In the genomic region with DNA sequence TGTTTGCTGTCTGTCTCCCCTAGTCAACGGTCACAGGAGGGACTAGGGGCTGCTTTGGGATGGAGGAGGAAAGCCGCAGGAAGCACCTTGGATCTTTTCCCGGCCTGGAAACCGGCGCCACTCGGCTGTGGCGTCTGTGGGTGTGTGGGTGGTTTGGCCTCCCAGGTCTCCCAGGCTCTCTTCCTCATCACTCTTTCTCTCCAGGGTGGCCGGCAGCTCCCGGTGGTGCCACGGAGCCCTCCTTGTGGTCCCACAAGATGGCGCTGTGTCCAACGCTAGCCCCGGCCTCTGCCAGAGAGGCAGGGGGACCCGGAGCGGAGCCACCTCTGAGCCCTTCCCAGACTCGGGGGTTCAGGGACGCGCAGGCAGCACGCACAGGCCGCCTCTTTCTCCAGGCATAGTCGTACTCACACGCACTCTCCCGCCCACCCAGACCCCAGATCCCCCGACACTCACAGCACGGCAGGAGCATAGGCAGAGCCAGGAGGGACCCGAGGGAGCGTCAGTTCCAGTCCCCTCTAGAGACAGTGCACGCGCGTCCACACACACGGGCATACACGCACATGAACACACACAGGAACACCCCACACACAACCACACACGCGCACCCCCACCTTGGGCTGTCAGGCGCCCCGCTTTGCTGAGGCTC, we compare ENCODE assay signal across 8 cellular contexts. TPM values are rescaled to one million over a fixed set of nuclear protein-coding genes. Genes with fewer than 3 reads are reported as not detected.
A peak's percentile ranks its signal among the peaks of the same experiment; 100 is the strongest.
DNase-seq lines count a peak whose midpoint lies in the region; ATAC-seq and TF ChIP-seq lines count a peak whose summit lies in the region.

No MANE protein-coding gene starts in this region.

- H3K27me3 ChIP-seq in liver (ENCODE audit: control insufficient read depth in 4 of 4, insufficient read depth in 4 of 4, low read length in 3 of 4): no peaks in the 10 kb centered on the region

- H3K4me1 ChIP-seq in liver (ENCODE audit: control insufficient read depth in 4 of 4, insufficient read depth in 4 of 4, low read length in 3 of 4): peaks cover 3 to 11% (median 5%) of the 10 kb centered on the region in 4 donors

- WGBS in liver: 10% methylated on average over 36 of the region's 36 CpGs

- in situ Hi-C loops in GM13976 (cut with MboI; ENCODE audit: low sequenced_read_pairs, unreplicated experiment): loop anchor here (25.0 kb wide), 1 partner anchor 366 kb away; no protein-coding TSS in a partner anchor

- no peak for ATAC-seq in GM21381 (IDR thresholded peaks at IDR 0.05; ENCODE audit: unreplicated experiment)

- H3K27me3 Mint-ChIP-seq in activated CD4-positive, alpha-beta T cell treated with anti-CD3 and anti-CD28 coated beads, Interleukin-2, amount 10 ng/mL, durations not matched to agents 7 days and 5 days: peaks cover 6% of the 10 kb centered on the region

- H3K4me3 ChIP-seq in coronary artery (peak overlapping the region; percentile 67), liver (ENCODE audit: low read depth in 1 of 3, low read length in 3 of 3) (no peak overlapping the region)

- H3K27ac Mint-ChIP-seq in activated CD4-positive, alpha-beta T cell treated with anti-CD3 and anti-CD28 coated beads, Interleukin-2, amount 10 ng/mL, durations not matched to agents 7 days and 5 days: no peak overlapping the region

- H3K4me3 Mint-ChIP-seq in activated CD4-positive, alpha-beta T cell treated with anti-CD3 and anti-CD28 coated beads, Interleukin-2, amount 10 ng/mL, durations not matched to agents 7 days and 5 days: no peak overlapping the region

- H3K27ac ChIP-seq in coronary artery (no peak overlapping the region), liver (ENCODE audit: low read depth in 1 of 2, low read length in 2 of 2) (no peak overlapping the region)

- peak; percentile 77 to 91 for TF ChIP-seq RAD21 in liver (IDR thresholded peaks at IDR 0.05)

- H3K9me3 Mint-ChIP-seq in activated CD4-positive, alpha-beta T cell treated with anti-CD3 and anti-CD28 coated beads, Interleukin-2, amount 10 ng/mL, durations not matched to agents 7 days and 5 days: no peaks in the 10 kb centered on the region

- no peaks in the 10 kb centered on the region for H3K9me3 ChIP-seq in liver (ENCODE audit: control insufficient read depth in 4 of 4, low read length in 3 of 4)

- CTCF ChIA-PET in activated CD4-positive, alpha-beta T cell treated with anti-CD3 and anti-CD28 coated beads, Interleukin-2, amount 10 ng/mL, durations not matched to agents 7 days and 5 days (lab: Charles Lee): interaction anchor here (0.6 to 3.0 kb wide), 5 partner anchors 9 to 368 kb away, joined by 3 to 11 read pairs (median 4); no protein-coding TSS in a partner anchor

- H3K9ac ChIP-seq in liver (ENCODE audit: low read depth in 1 of 2, low read length in 2 of 2): no peak overlapping the region

- POLR2A ChIA-PET in activated CD4-positive, alpha-beta T cell treated with anti-CD3 and anti-CD28 coated beads, Interleukin-2, amount 10 ng/mL, durations not matched to agents 7 days and 5 days (lab: Charles Lee): no interaction called here

- H3K36me3 Mint-ChIP-seq in activated CD4-positive, alpha-beta T cell treated with anti-CD3 and anti-CD28 coated beads, Interleukin-2, amount 10 ng/mL, durations not matched to agents 7 days and 5 days (ENCODE audit: low read depth): no peaks in the 10 kb centered on the region

- peaks cover 9% of the 10 kb centered on the region for H3K4me1 Mint-ChIP-seq in activated CD4-positive, alpha-beta T cell treated with anti-CD3 and anti-CD28 coated beads, Interleukin-2, amount 10 ng/mL, durations not matched to agents 7 days and 5 days

- DNase-seq in 8988T (peak; percentile 88), GM13976 (ENCODE audit: low spot score) (peak; percentile 88), NCI-H226 (peak; percentile 89), coronary artery (ENCODE audit: low spot score) (peak; percentile 86)
- DNase-seq in activated CD4-positive, alpha-beta T cell treated with anti-CD3 and anti-CD28 coated beads, Interleukin-2, amount 10 ng/mL, durations not matched to agents 7 days and 5 days: peak; percentile 67
- peak; percentile 66 for DNase-seq in stimulated activated CD4-positive, alpha-beta T cell treated with anti-CD3 and anti-CD28 coated beads, Interleukin-4, amount 100 ng/mL, for 1 hour

- no peaks in the 10 kb centered on the region for H3K36me3 ChIP-seq in liver (ENCODE audit: control insufficient read depth in 4 of 4, insufficient read depth in 3 of 4, low read depth in 1 of 4, low read length in 3 of 4)

- TF ChIP-seq CTCF in GM13976 (IDR thresholded peaks at IDR 0.05; ENCODE audit: borderline replicate concordance, control extremely low read depth, extremely low read depth, insufficient read depth, missing control alignments) (peak; percentile 66), coronary artery (IDR thresholded peaks at IDR 0.05) (peak; percentile 64), liver (IDR thresholded peaks at IDR 0.05; ENCODE audit: low read depth, low read length, missing input control) (peak; percentile 60)

TF ChIP-seq in liver, 16 proteins besides CTCF, POLR2A, EP300 and RAD21:
- TF ChIP-seq YY1 (IDR thresholded peaks at IDR 0.05) (no peak), FOXA1 (IDR thresholded peaks at IDR 0.05) (no peak), RXRA (IDR thresholded peaks at IDR 0.05) (no peak), FOXA2 (IDR thresholded peaks at IDR 0.05) (no peak), GABPA (IDR thresholded peaks at IDR 0.05 in 1 of 2, conservative IDR thresholded peaks at IDR 0.05 in 1 of 2) (no peak), SP1 (IDR thresholded peaks at IDR 0.05) (no peak), JUND (IDR thresholded peaks at IDR 0.05) (no peak), EGR1 (IDR thresholded peaks at IDR 0.05; ENCODE audit: low read depth in 2 of 2) (no peak), TAF1 (conservative IDR thresholded peaks at IDR 0.05) (no peak), HNF4A (conservative IDR thresholded peaks at IDR 0.05) (no peak)
- TF ChIP-seq, protein P1, sequence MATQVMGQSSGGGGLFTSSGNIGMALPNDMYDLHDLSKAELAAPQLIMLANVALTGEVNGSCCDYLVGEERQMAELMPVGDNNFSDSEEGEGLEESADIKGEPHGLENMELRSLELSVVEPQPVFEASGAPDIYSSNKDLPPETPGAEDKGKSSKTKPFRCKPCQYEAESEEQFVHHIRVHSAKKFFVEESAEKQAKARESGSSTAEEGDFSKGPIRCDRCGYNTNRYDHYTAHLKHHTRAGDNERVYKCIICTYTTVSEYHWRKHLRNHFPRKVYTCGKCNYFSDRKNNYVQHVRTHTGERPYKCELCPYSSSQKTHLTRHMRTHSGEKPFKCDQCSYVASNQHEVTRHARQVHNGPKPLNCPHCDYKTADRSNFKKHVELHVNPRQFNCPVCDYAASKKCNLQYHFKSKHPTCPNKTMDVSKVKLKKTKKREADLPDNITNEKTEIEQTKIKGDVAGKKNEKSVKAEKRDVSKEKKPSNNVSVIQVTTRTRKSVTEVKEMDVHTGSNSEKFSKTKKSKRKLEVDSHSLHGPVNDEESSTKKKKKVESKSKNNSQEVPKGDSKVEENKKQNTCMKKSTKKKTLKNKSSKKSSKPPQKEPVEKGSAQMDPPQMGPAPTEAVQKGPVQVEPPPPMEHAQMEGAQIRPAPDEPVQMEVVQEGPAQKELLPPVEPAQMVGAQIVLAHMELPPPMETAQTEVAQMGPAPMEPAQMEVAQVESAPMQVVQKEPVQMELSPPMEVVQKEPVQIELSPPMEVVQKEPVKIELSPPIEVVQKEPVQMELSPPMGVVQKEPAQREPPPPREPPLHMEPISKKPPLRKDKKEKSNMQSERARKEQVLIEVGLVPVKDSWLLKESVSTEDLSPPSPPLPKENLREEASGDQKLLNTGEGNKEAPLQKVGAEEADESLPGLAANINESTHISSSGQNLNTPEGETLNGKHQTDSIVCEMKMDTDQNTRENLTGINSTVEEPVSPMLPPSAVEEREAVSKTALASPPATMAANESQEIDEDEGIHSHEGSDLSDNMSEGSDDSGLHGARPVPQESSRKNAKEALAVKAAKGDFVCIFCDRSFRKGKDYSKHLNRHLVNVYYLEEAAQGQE (IDR thresholded peaks at IDR 0.05): no peak
- TF ChIP-seq, protein P2, sequence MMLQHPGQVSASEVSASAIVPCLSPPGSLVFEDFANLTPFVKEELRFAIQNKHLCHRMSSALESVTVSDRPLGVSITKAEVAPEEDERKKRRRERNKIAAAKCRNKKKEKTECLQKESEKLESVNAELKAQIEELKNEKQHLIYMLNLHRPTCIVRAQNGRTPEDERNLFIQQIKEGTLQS (IDR thresholded peaks at IDR 0.05): no peak
- TF ChIP-seq, protein P3, sequence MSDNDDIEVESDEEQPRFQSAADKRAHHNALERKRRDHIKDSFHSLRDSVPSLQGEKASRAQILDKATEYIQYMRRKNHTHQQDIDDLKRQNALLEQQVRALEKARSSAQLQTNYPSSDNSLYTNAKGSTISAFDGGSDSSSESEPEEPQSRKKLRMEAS (IDR thresholded peaks at IDR 0.05): no peak

RNA-seq across cellular contexts. Expression of a gene that starts 31.2 kb away (rescaled TPM):
- total RNA-seq in activated CD4-positive, alpha-beta T cell treated with anti-CD3 and anti-CD28 coated beads, Interleukin-2, amount 10 ng/mL, durations not matched to agents 7 days and 5 days: not detected
- total RNA-seq in liver: under 1 TPM in 1 of 2 donors, not detected in 1; under 0.01 TPM
- polyA plus RNA-seq in liver: not detected
